In genomic region chr1:183077107-183077506, GRCh38 we compare ENCODE assay signal across 19 cellular contexts.
"Had no signal": no experiment of that assay in that cellular context is flagged by ENCODE, and none has a peak within 500 bp of the region (broad histone marks: within the 10 kb centered on the region; RNA-seq: fewer than 3 reads in every experiment).

No MANE protein-coding gene starts in this region.

- H3K27me3 Mint-ChIP-seq: naive B cell had no signal

- H3K36me3 Mint-ChIP-seq: activated naive CD4-positive, alpha-beta T cell treated with anti-CD3 and anti-CD28 coated beads, Interleukin-2, amount 50 U/mL, for 24 hours had no signal

- H3K4me1 Mint-ChIP-seq: activated naive CD4-positive, alpha-beta T cell treated with anti-CD3 and anti-CD28 coated beads, Interleukin-2, amount 50 U/mL, for 24 hours had no signal

- H3K27me3 ChIP-seq: adrenal gland, esophagus squamous epithelium, stomach, testis, upper lobe of left lung had no signal

- H3K27ac Mint-ChIP-seq: activated naive CD4-positive, alpha-beta T cell treated with anti-CD3 and anti-CD28 coated beads, Interleukin-2, amount 50 U/mL, for 24 hours; effector memory CD8-positive, alpha-beta T cell; memory B cell had no signal

- H3K4me3 Mint-ChIP-seq: activated naive CD4-positive, alpha-beta T cell treated with anti-CD3 and anti-CD28 coated beads, Interleukin-2, amount 50 U/mL, for 24 hours; effector memory CD8-positive, alpha-beta T cell; memory B cell; naive B cell; neural crest cell had no signal

- DNase-seq: activated CD4-positive, alpha-beta T cell treated with anti-CD3 and anti-CD28 coated beads, Interleukin-2, amount 50 U/mL, for 1 hour; activated CD4-positive, CD25-positive, alpha-beta regulatory T cell treated with anti-CD3 and anti-CD28 coated beads, Interleukin-2, amount 50 U/mL, for 72 hours; activated CD8-positive, alpha-beta memory T cell treated with anti-CD3 and anti-CD28 coated beads for 24 hours; activated gamma-delta T cell; adrenal gland; dermis blood vessel endothelial cell; effector memory CD8-positive, alpha-beta T cell; esophagus squamous epithelium; naive B cell; right cardiac atrium; stimulated activated CD4-positive, alpha-beta T cell treated with anti-CD3 and anti-CD28 coated beads, Interleukin-4, amount 100 ng/mL, for 1 hour; stomach; testis; upper lobe of left lung had no signal

- H3K36me3 ChIP-seq: adrenal gland, esophagus squamous epithelium, prostate gland, stomach, upper lobe of left lung had no signal

- H3K9me3 ChIP-seq: adrenal gland, esophagus squamous epithelium, prostate gland, stomach, testis, upper lobe of left lung had no signal

- ATAC-seq: effector memory CD8-positive, alpha-beta T cell had no signal

- H3K4me1 ChIP-seq: prostate gland had no signal

- H3K4me2 ChIP-seq: smooth muscle cell had no signal

- H3K9me3 Mint-ChIP-seq: activated naive CD4-positive, alpha-beta T cell treated with anti-CD3 and anti-CD28 coated beads, Interleukin-2, amount 50 U/mL, for 24 hours; effector memory CD8-positive, alpha-beta T cell; memory B cell; naive B cell; neural crest cell had no signal

- H3K27ac ChIP-seq: adrenal gland, esophagus squamous epithelium, prostate gland, upper lobe of left lung had no signal

- H3K4me3 ChIP-seq: adrenal gland, esophagus squamous epithelium, prostate gland, smooth muscle cell, stomach, testis, upper lobe of left lung had no signal
